In genomic region chr2:237025090-237025865, GRCh38 we compare ENCODE assay signal across 10 cellular contexts.
DNase-seq lines count a peak whose midpoint lies in the region; ATAC-seq and TF ChIP-seq lines count a peak whose summit lies in the region.
"Had no signal": no experiment of that assay in that cellular context is flagged by ENCODE, and none has a peak within 500 bp of the region (broad histone marks: within the 10 kb centered on the region; RNA-seq: fewer than 3 reads in every experiment).

No MANE protein-coding gene starts in this region.

- H3K4me2 ChIP-seq in fibroblast of lung (ENCODE audit: extremely low read depth, insufficient read depth, low read length), result no peak overlapping the region

- TF ChIP-seq CTCF in fibroblast of lung (conservative IDR thresholded peaks at IDR 0.05 in 1 of 2, IDR thresholded peaks at IDR 0.05 in 1 of 2; ENCODE audit: low read depth in 1 of 2, low read length in 2 of 2) (no peak), psoas muscle (IDR thresholded peaks at IDR 0.05) (no peak)

- H3K36me3 ChIP-seq in fibroblast of lung (ENCODE audit: control insufficient read depth, insufficient read depth, low read length) (no peaks in the 10 kb centered on the region), psoas muscle (ENCODE audit: insufficient read depth in 1 of 2, low read depth in 1 of 2) (no peaks in the 10 kb centered on the region)

- H3K9me3 ChIP-seq in fibroblast of lung (ENCODE audit: control insufficient read depth, insufficient read depth, low read depth, low read length) (no peaks in the 10 kb centered on the region), psoas muscle (no peaks in the 10 kb centered on the region)

- no peak overlapping the region for H3K4me3 ChIP-seq in fibroblast of lung (replicated peaks in 1 of 4; ENCODE audit: control extremely low read depth in 1 of 4, insufficient read depth in 1 of 4, low read depth in 3 of 4, low read length in 4 of 4)
- no peak overlapping the region for H3K4me3 ChIP-seq in psoas muscle

- intact Hi-C loops in psoas muscle (cut with DNase I), result loop anchor here (5.0 kb wide), 2 partner anchors 448 to 453 kb away; no protein-coding TSS in a partner anchor

- H4K20me1 ChIP-seq in fibroblast of lung (ENCODE audit: control insufficient read depth, extremely low read depth, insufficient read depth, low read length), result no peaks in the 10 kb centered on the region

- no peak overlapping the region for H2AFZ ChIP-seq in fibroblast of lung (ENCODE audit: low read length)

- H3K27me3 ChIP-seq in fibroblast of lung (ENCODE audit: control insufficient read depth, insufficient read depth, low read length) (no peaks in the 10 kb centered on the region), psoas muscle (ENCODE audit: insufficient read depth in 3 of 3, low read length in 2 of 3) (peaks cover 0 to 2% (median 0%) of the 10 kb centered on the region in 3 donors)

- no peak overlapping the region for H3K9ac ChIP-seq in fibroblast of lung (ENCODE audit: insufficient read depth, low read length)

- H3K79me2 ChIP-seq in fibroblast of lung (ENCODE audit: control insufficient read depth, insufficient read depth, low read length), result no peaks in the 10 kb centered on the region

- peak; percentile 12 to 51 (median 38) for ATAC-seq in psoas muscle
- ATAC-seq: WTC11 had no signal

- no peak overlapping the region for H3K27ac ChIP-seq in fibroblast of lung (ENCODE audit: insufficient read depth, low read length)
- no peak overlapping the region for H3K27ac ChIP-seq in psoas muscle

- WGBS in psoas muscle, 3 donors, result 86 to 89% (median 87%) methylated on average over 10 of the region's 10 CpGs

- peak; percentile 90 for DNase-seq in EH (ENCODE audit: low read depth)
- peak; percentile 12 to 18 for DNase-seq in NOMO-1 (lab: John Stamatoyannopoulos, UW; ENCODE audit: unreplicated experiment in 2 of 2)
- peak; percentile 92 for DNase-seq in fibroblast of lung (ENCODE audit: low read depth in 2 of 2)
- peak; percentile 22 to 73 for DNase-seq in psoas muscle
- DNase-seq in nucleus accumbens (lab: John Stamatoyannopoulos, UW), result no peak
- DNase-seq in putamen (ENCODE audit: low spot score), result no peak
- DNase-seq in hippocampal formation (lab: John Stamatoyannopoulos, UW), result no peak
- no peak for DNase-seq in activated T-cell treated with anti-CD3 and anti-CD28 coated beads for 4 hours
- DNase-seq: NCI-H2227 treated with DMSO at 0.1 percent for 48 hours had no signal

- peaks cover 4% of the 10 kb centered on the region for H3K4me1 ChIP-seq in fibroblast of lung (ENCODE audit: control insufficient read depth, extremely low read depth, insufficient read depth, low read length)
- H3K4me1 ChIP-seq in psoas muscle, result no peaks in the 10 kb centered on the region

Comparison
In these comparisons a context has a peak if more than half of its experiments do, and no peak if none do; other contexts are left out.
1. DNase-seq: peak in EH (single experiment), NOMO-1 (2 of 2), fibroblast of lung (2 of 2) and psoas muscle (2 of 2); none in nucleus accumbens (0 of 56), putamen (single experiment), hippocampal formation (0 of 2) and activated T-cell treated with anti-CD3 and anti-CD28 coated beads for 4 hours (single experiment).